1 cellular context compared by ENCODE assay signal in the genomic region with DNA sequence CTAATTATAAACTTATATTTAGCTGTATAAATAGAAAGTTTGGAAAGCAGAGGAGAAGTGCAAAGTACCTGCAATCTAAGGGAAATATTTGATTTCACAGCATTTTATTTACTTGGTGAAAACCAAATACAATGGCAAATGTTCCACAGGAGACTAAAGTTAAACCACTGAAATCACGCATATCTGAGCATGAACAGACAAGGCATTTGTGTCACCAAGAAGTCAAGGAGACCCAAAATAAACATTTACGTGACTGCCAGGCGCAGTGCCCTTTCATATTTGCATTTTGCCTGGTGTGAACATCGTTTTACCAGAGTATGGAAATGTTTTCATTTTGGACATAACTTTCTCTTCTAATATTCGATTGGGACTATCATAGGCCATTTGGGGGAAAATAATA.
TF ChIP-seq lines count a peak whose summit lies in the region.

No MANE protein-coding gene starts in this region.

TF ChIP-seq in GM12891, 5 proteins besides CTCF, POLR2A, EP300 and RAD21:
- TF ChIP-seq POLR2AphosphoS5 (IDR thresholded peaks at IDR 0.05; ENCODE audit: low read depth, low read length): no peak
- TF ChIP-seq POU2F2 (IDR thresholded peaks at IDR 0.05; ENCODE audit: low read depth, low read length): no peak
- TF ChIP-seq TAF1 (IDR thresholded peaks at IDR 0.05; ENCODE audit: low read depth, low read length): no peak
- TF ChIP-seq SPI1 (IDR thresholded peaks at IDR 0.05; ENCODE audit: low read depth, low read length): no peak
- TF ChIP-seq PAX5 (IDR thresholded peaks at IDR 0.05; ENCODE audit: insufficient read depth, low read length, severe bottlenecking): no peak
